8 cellular contexts compared by ENCODE assay signal in the genomic region with DNA sequence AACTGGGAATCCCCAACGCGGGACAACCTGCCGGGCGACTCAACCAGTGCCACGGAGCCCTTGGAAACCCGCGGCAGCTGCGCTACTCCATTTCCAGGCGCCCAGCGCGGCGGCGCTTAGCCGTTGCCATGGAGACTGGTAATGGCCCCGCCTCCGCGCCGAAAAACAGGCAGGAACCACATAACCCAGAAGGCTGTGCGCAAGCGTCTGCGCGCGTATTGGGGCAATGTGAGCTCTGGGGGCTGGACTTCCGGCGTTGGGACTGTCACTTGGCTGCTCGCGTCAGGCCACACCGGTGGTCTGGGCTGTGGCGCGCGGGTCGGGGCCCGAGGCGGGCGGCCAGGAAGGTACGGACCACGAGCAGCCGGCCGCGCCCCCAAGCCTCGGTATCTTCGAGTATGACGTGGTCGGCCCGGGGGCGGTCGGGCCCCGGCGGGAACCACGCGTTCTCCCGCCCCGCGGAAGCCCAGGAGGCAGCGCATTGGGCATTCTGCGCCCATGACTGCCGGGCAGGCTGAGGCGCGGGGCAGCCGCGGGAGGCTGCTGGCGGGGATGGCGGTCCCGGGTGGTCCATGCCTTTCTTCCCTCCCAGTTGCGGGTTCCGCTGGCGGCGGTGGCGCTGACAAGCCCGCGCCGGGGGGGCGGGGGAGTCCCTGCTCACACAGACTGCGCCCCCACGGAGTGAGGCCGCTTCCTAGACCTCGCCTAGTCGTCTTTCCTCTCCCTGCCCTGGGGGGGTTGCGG. TPM values are rescaled to one million over a fixed set of nuclear protein-coding genes. Genes with fewer than 3 reads are reported as not detected.
DNase-seq lines count a peak whose midpoint lies in the region; ATAC-seq, FAIRE-seq and TF ChIP-seq lines count a peak whose summit lies in the region.

A gene (plus strand): TSS at position 265 of the 744 bp plus-strand sequence. CDS start 2,080 bp downstream, outside the sequence.

- no peaks in the 10 kb centered on the region for H4K20me1 ChIP-seq in astrocyte (ENCODE audit: insufficient read depth, low read length)

- FAIRE-seq in astrocyte (lab: Jason Lieb, UNC): no peak

- ATAC-seq in GM18508 (IDR thresholded peaks at IDR 0.05; ENCODE audit: insufficient read depth, unreplicated experiment): peak; percentile 77
- ATAC-seq in HG02981 (IDR thresholded peaks at IDR 0.05; ENCODE audit: unreplicated experiment): peak; percentile 94

- peaks cover 5% of the 10 kb centered on the region for H3K27me3 Mint-ChIP-seq in T-helper 2 cell treated with Interferon-gamma antibody and Interleukin-4, amounts not matched to agents 5 μg/mL and 100 μg/mL, for 36 hours (ENCODE audit: low read depth)
- peaks cover 14% of the 10 kb centered on the region for H3K27me3 Mint-ChIP-seq in astrocyte (ENCODE audit: low read depth, unreplicated experiment)

- H3K9me3 ChIP-seq in astrocyte (ENCODE audit: insufficient read depth, low read depth, low read length): peaks cover 5% of the 10 kb centered on the region

- peak within 1 kb of the TSS; percentile 92 for H2AFZ ChIP-seq in astrocyte (ENCODE audit: low read depth, low read length)

- H3K4me1 ChIP-seq in astrocyte (ENCODE audit: insufficient read depth, low read length): peaks cover 6% of the 10 kb centered on the region

- H3K4me1 Mint-ChIP-seq in T-helper 2 cell treated with Interferon-gamma antibody and Interleukin-4, amounts not matched to agents 5 μg/mL and 100 μg/mL, for 36 hours (ENCODE audit: low read depth): peaks cover 15% of the 10 kb centered on the region
- H3K4me1 Mint-ChIP-seq in astrocyte (ENCODE audit: low read depth, unreplicated experiment): peaks cover 2% of the 10 kb centered on the region

- TF ChIP-seq CTCF in astrocyte (IDR thresholded peaks at IDR 0.05; ENCODE audit: insufficient read depth, low read depth, low read length): no peak

- peak within 1 kb of the TSS; percentile 93 for H3K4me2 ChIP-seq in astrocyte (ENCODE audit: low read length)

- H3K79me2 ChIP-seq in astrocyte (ENCODE audit: insufficient read depth, low read length): no peaks in the 10 kb centered on the region

- DNase-seq in NCI-H2029 (lab: John Stamatoyannopoulos, UW) (peak; percentile 93), astrocyte (ENCODE audit: low read depth) (peak; percentile 88), hippocampal formation (lab: John Stamatoyannopoulos, UW) (peak; percentile 92 to 96), renal cortical epithelial cell (ENCODE audit: low read depth) (peak; percentile 88), cortex of kidney (lab: John Stamatoyannopoulos, UW) (no peak)
- DNase-seq in T-helper 2 cell treated with Interferon-gamma antibody and Interleukin-4, amounts not matched to agents 5 μg/mL and 100 μg/mL, for 36 hours (ENCODE audit: low spot score): peak; percentile 96

- H3K9ac ChIP-seq in astrocyte (ENCODE audit: low read length): peak within 1 kb of the TSS; percentile 78

- peak within 1 kb of the TSS; percentile 87 for H3K4me3 Mint-ChIP-seq in T-helper 2 cell treated with Interferon-gamma antibody and Interleukin-4, amounts not matched to agents 5 μg/mL and 100 μg/mL, for 36 hours
- H3K4me3 Mint-ChIP-seq in astrocyte (ENCODE audit: unreplicated experiment): peak within 1 kb of the TSS; percentile 84

- H3K27me3 ChIP-seq in astrocyte (ENCODE audit: insufficient read depth, low read length): no peaks in the 10 kb centered on the region

- peaks cover 1% of the 10 kb centered on the region for H3K36me3 ChIP-seq in astrocyte (ENCODE audit: insufficient read depth, low read length)

- H3K9me3 Mint-ChIP-seq in T-helper 2 cell treated with Interferon-gamma antibody and Interleukin-4, amounts not matched to agents 5 μg/mL and 100 μg/mL, for 36 hours: peaks cover 13% of the 10 kb centered on the region
- peaks cover 12% of the 10 kb centered on the region for H3K9me3 Mint-ChIP-seq in astrocyte (ENCODE audit: unreplicated experiment)

- peak within 1 kb of the TSS; percentile 45 for H3K27ac Mint-ChIP-seq in T-helper 2 cell treated with Interferon-gamma antibody and Interleukin-4, amounts not matched to agents 5 μg/mL and 100 μg/mL, for 36 hours
- H3K27ac Mint-ChIP-seq in astrocyte (ENCODE audit: unreplicated experiment): peak within 1 kb of the TSS; percentile 29

- no peak within 1 kb of the TSS for H3K27ac ChIP-seq in astrocyte (ENCODE audit: low read depth, low read length)

- peak within 1 kb of the TSS; percentile 74 for H3K4me3 ChIP-seq in astrocyte (ENCODE audit: insufficient read depth, low read depth, low read length)

- H3K36me3 Mint-ChIP-seq in T-helper 2 cell treated with Interferon-gamma antibody and Interleukin-4, amounts not matched to agents 5 μg/mL and 100 μg/mL, for 36 hours (ENCODE audit: low read depth): peaks cover 10% of the 10 kb centered on the region
- peaks cover 5% of the 10 kb centered on the region for H3K36me3 Mint-ChIP-seq in astrocyte (ENCODE audit: low read depth, unreplicated experiment)

RNA-seq across cellular contexts. Expression of the gene that starts here (rescaled TPM):
- total RNA-seq in astrocyte (4.9 and 5.7 TPM in 2 replicates), renal cortical epithelial cell (3.8 and 10.2 TPM in 2 replicates)
